15 cellular contexts compared by ENCODE assay signal in genomic region chr20:35849726-35850125, GRCh38.
DNase-seq lines count a peak whose midpoint lies in the region; ATAC-seq and TF ChIP-seq lines count a peak whose summit lies in the region.
"Had no signal": no experiment of that assay in that cellular context is flagged by ENCODE, and none has a peak within 500 bp of the region (broad histone marks: within the 10 kb centered on the region; RNA-seq: fewer than 3 reads in every experiment).

No MANE protein-coding gene starts in this region.

- H3K4me3 Mint-ChIP-seq in effector memory CD8-positive, alpha-beta T cell: no peak overlapping the region
- H3K4me3 Mint-ChIP-seq: stimulated activated naive CD8-positive, alpha-beta T cell treated with anti-CD3 and anti-CD28 coated beads, Interleukin-15, amount 100 ng/mL, for 72 hours; T-helper 2 cell treated with Interferon-gamma antibody and Interleukin-4, amounts not matched to agents 5 μg/mL and 100 μg/mL, for 36 hours had no signal

- TF ChIP-seq CTCF in RWPE2 (IDR thresholded peaks at IDR 0.05; ENCODE audit: poor library complexity, severe bottlenecking) (peak; percentile 9), psoas muscle (IDR thresholded peaks at IDR 0.05) (no peak), GM10266 (IDR thresholded peaks at IDR 0.05; ENCODE audit: control insufficient read depth, insufficient read depth, low read depth, missing control alignments) (no peak), left lung (IDR thresholded peaks at IDR 0.05) (no peak)

- intact Hi-C loops in psoas muscle (cut with DNase I): no loop called here
- intact Hi-C loops in left lung (cut with DNase I): no loop called here

- ATAC-seq in RWPE2 (ENCODE audit: low read depth) (no peak), psoas muscle (peak; percentile 60 to 79 (median 73)), left lung (no peak), GM21717 (IDR thresholded peaks at IDR 0.05; ENCODE audit: unreplicated experiment) (no peak)
- ATAC-seq in effector memory CD8-positive, alpha-beta T cell (replicated peaks): no peak
- ATAC-seq: Panc1; stimulated activated naive CD8-positive, alpha-beta T cell treated with anti-CD3 and anti-CD28 coated beads, Interleukin-15, amount 100 ng/mL, for 72 hours had no signal

- H3K36me3 ChIP-seq in RWPE2 (ENCODE audit: low read depth): peaks cover 51% of the 10 kb centered on the region
- H3K36me3 ChIP-seq in psoas muscle (ENCODE audit: insufficient read depth in 1 of 2, low read depth in 1 of 2): peaks cover 6 to 49% of the 10 kb centered on the region in 2 donors
- peaks cover 0 to 66% of the 10 kb centered on the region in 2 donors for H3K36me3 ChIP-seq in left lung

- H3K27ac ChIP-seq in RWPE2 (ENCODE audit: poor library complexity, severe bottlenecking) (no peak overlapping the region), psoas muscle (peak overlapping the region; percentile 73), left lung (no peak overlapping the region)

- H3K4me1 ChIP-seq in RWPE2 (ENCODE audit: insufficient read depth, poor library complexity, severe bottlenecking): peaks cover 7% of the 10 kb centered on the region
- H3K4me1 ChIP-seq in psoas muscle: peaks cover 35% of the 10 kb centered on the region
- H3K4me1 ChIP-seq in left lung: peaks cover 0 to 8% of the 10 kb centered on the region in 2 donors

- H3K4me1 Mint-ChIP-seq in effector memory CD8-positive, alpha-beta T cell (ENCODE audit: low read depth in 2 of 2): peaks cover 11 to 30% of the 10 kb centered on the region in 2 donors

- WGBS in psoas muscle, 3 donors: 32 to 59% (median 33%) methylated on average over 4 of the region's 4 CpGs

- no peaks in the 10 kb centered on the region for H3K9me3 ChIP-seq in RWPE2 (ENCODE audit: severe bottlenecking)
- no peaks in the 10 kb centered on the region for H3K9me3 ChIP-seq in psoas muscle
- no peaks in the 10 kb centered on the region for H3K9me3 ChIP-seq in left lung

- no peak overlapping the region for H3K4me3 ChIP-seq in RWPE2 (ENCODE audit: severe bottlenecking)
- no peak overlapping the region for H3K4me3 ChIP-seq in psoas muscle
- H3K4me3 ChIP-seq in left lung: no peak overlapping the region

- DNase-seq in D341Med (ENCODE audit: low spot score) (peak; percentile 75), RWPE2 (ENCODE audit: low spot score) (no peak), psoas muscle (no peak), GM10266 (ENCODE audit: extremely low spot score) (no peak), left lung (no peak)
- DNase-seq in effector memory CD8-positive, alpha-beta T cell: no peak
- DNase-seq: HCEC 1CT; mesenchymal stem cell; NCI-H1048; NCI-H446; stimulated activated CD4-positive, alpha-beta T cell treated with anti-CD3 and anti-CD28 coated beads, Interleukin-4, amount 100 ng/mL, for 4 hours; stimulated activated naive CD8-positive, alpha-beta T cell treated with anti-CD3 and anti-CD28 coated beads, Interleukin-15, amount 100 ng/mL, for 72 hours had no signal

- no peaks in the 10 kb centered on the region for H3K9me3 Mint-ChIP-seq in effector memory CD8-positive, alpha-beta T cell
- H3K9me3 Mint-ChIP-seq: stimulated activated naive CD8-positive, alpha-beta T cell treated with anti-CD3 and anti-CD28 coated beads, Interleukin-15, amount 100 ng/mL, for 72 hours; T-helper 2 cell treated with Interferon-gamma antibody and Interleukin-4, amounts not matched to agents 5 μg/mL and 100 μg/mL, for 36 hours had no signal

- H3K27ac Mint-ChIP-seq in effector memory CD8-positive, alpha-beta T cell: peak overlapping the region; percentile 5 to 42
- H3K27ac Mint-ChIP-seq: stimulated activated naive CD8-positive, alpha-beta T cell treated with anti-CD3 and anti-CD28 coated beads, Interleukin-15, amount 100 ng/mL, for 72 hours; T-helper 2 cell treated with Interferon-gamma antibody and Interleukin-4, amounts not matched to agents 5 μg/mL and 100 μg/mL, for 36 hours had no signal

- no peaks in the 10 kb centered on the region for H3K27me3 ChIP-seq in RWPE2 (ENCODE audit: insufficient read depth, poor library complexity, severe bottlenecking)
- no peaks in the 10 kb centered on the region for H3K27me3 ChIP-seq in psoas muscle (ENCODE audit: insufficient read depth in 3 of 3, low read length in 2 of 3)
- H3K27me3 ChIP-seq in left lung: no peaks in the 10 kb centered on the region

- H3K27me3 Mint-ChIP-seq in effector memory CD8-positive, alpha-beta T cell: no peaks in the 10 kb centered on the region
- H3K27me3 Mint-ChIP-seq: stimulated activated naive CD8-positive, alpha-beta T cell treated with anti-CD3 and anti-CD28 coated beads, Interleukin-15, amount 100 ng/mL, for 72 hours had no signal

- peaks cover 64% of the 10 kb centered on the region for H3K36me3 Mint-ChIP-seq in effector memory CD8-positive, alpha-beta T cell (ENCODE audit: insufficient read depth)

Comparison
In these comparisons a context has a peak if more than half of its experiments do, and no peak if none do; other contexts are left out.
1. ATAC-seq: peak in psoas muscle (4 of 4); none in RWPE2 (single experiment), effector memory CD8-positive, alpha-beta T cell (single experiment), left lung (single experiment) and GM21717 (single experiment).